18 cellular contexts compared by ENCODE assay signal in the genomic region with DNA sequence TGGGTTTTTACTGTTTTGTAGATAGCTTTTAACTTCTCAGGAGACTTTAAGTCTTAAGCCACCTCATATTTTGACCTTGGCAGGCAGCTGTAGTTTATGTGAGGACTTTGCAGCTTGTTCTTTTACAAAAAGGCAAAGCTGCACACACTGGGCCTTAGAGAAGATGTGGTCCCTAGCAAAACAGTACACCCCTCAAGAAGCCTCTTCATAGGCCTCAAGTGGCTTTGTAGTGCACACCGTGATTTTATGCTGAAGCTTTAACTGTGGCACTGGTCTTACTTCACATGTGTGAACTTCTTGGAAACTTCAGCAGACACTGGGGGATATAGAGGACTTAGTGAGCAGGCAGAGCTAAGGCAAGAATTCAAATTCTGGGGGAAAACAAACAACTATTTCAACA.
DNase-seq lines count a peak whose midpoint lies in the region; ATAC-seq and TF ChIP-seq lines count a peak whose summit lies in the region.
"Had no signal": no experiment of that assay in that cellular context is flagged by ENCODE, and none has a peak within 500 bp of the region (broad histone marks: within the 10 kb centered on the region; RNA-seq: fewer than 3 reads in every experiment).

No MANE protein-coding gene starts in this region.

- no peak for TF ChIP-seq CTCF in OCI-LY7 (conservative IDR thresholded peaks at IDR 0.05; ENCODE audit: low read length)
- TF ChIP-seq CTCF in neural progenitor cell (IDR thresholded peaks at IDR 0.05), result no peak
- no peak for TF ChIP-seq CTCF in thyroid gland (IDR thresholded peaks at IDR 0.05)

- H3K4me2 ChIP-seq in OCI-LY7 (ENCODE audit: low read length) (no peak overlapping the region), neural progenitor cell (no peak overlapping the region)
- H3K4me2 ChIP-seq: BLaER1 had no signal

- BruUV-seq in OCI-LY7 (replicated peaks; lab: Mats Ljungman, UMichigan), result no TSS peak

- no peaks in the 10 kb centered on the region for H3K27me3 Mint-ChIP-seq in neural progenitor cell (ENCODE audit: insufficient read depth, low read depth)

- H3K27me3 ChIP-seq in neural progenitor cell, result no peaks in the 10 kb centered on the region
- H3K27me3 ChIP-seq in thyroid gland, result no peaks in the 10 kb centered on the region
- H3K27me3 ChIP-seq: BLaER1 had no signal

- no peak overlapping the region for H3K4me3 Mint-ChIP-seq in neural progenitor cell
- H3K4me3 Mint-ChIP-seq: B cell; CD8-positive, alpha-beta memory T cell had no signal

- H3K36me3 ChIP-seq in OCI-LY7 (ENCODE audit: insufficient read depth, low read length) (no peaks in the 10 kb centered on the region), neural progenitor cell (no peaks in the 10 kb centered on the region), thyroid gland (no peaks in the 10 kb centered on the region)
- H3K36me3 ChIP-seq: BLaER1 had no signal

- H3K4me1 Mint-ChIP-seq in neural progenitor cell, result no peaks in the 10 kb centered on the region
- H3K4me1 Mint-ChIP-seq: B cell; CD4-positive, CD25-positive, alpha-beta regulatory T cell; CD8-positive, alpha-beta memory T cell had no signal

- no peaks in the 10 kb centered on the region for H3K79me2 ChIP-seq in OCI-LY7 (ENCODE audit: insufficient read depth, low read depth, low read length)
- H3K79me2 ChIP-seq in neural progenitor cell (ENCODE audit: low read depth), result no peaks in the 10 kb centered on the region

- H2AFZ ChIP-seq in OCI-LY7 (ENCODE audit: low read length) (peak overlapping the region; percentile 66; the same call in 1 of the 2 replicates), neural progenitor cell (replicated peaks) (peak overlapping the region; percentile 29)

- POLR2A ChIA-PET in OCI-LY7 (lab: Charles Lee), result interaction anchor here (0.6 to 2.9 kb wide), 9 partner anchors 9 to 1353 kb away, joined by 3 to 28 read pairs (median 5); no protein-coding TSS in a partner anchor

- intact Hi-C loops in OCI-LY7 (cut with micrococcal nuclease; ENCODE audit: unreplicated experiment), result no loop called here
- intact Hi-C loops in thyroid gland (cut with DNase I), result no loop called here

- no peaks in the 10 kb centered on the region for H3K9me2 ChIP-seq in OCI-LY7 (ENCODE audit: insufficient read depth, low read length)

- no peak overlapping the region for H3K27ac Mint-ChIP-seq in neural progenitor cell
- H3K27ac Mint-ChIP-seq: B cell; CD4-positive, CD25-positive, alpha-beta regulatory T cell; CD8-positive, alpha-beta memory T cell had no signal

- H3K4me3 ChIP-seq in OCI-LY7 (ENCODE audit: low read depth, low read length, poor library complexity, severe bottlenecking) (no peak overlapping the region), neural progenitor cell (no peak overlapping the region), thyroid gland (replicated peaks in 1 of 3) (no peak overlapping the region)
- H3K4me3 ChIP-seq: BLaER1 had no signal

- H3K4me1 ChIP-seq in OCI-LY7 (ENCODE audit: insufficient read depth, low read length, poor library complexity, severe bottlenecking), result peaks cover 19% of the 10 kb centered on the region
- H3K4me1 ChIP-seq in neural progenitor cell, result no peaks in the 10 kb centered on the region
- peaks cover 11 to 12% of the 10 kb centered on the region in 2 donors for H3K4me1 ChIP-seq in thyroid gland
- H3K4me1 ChIP-seq: BLaER1 had no signal

- no peaks in the 10 kb centered on the region for H3K9me3 ChIP-seq in OCI-LY7 (ENCODE audit: low read length)
- H3K9me3 ChIP-seq in neural progenitor cell (ENCODE audit: low read depth), result no peaks in the 10 kb centered on the region
- H3K9me3 ChIP-seq in thyroid gland, result no peaks in the 10 kb centered on the region
- H3K9me3 ChIP-seq: BLaER1 had no signal

- CTCF ChIA-PET in OCI-LY7 (lab: Charles Lee; ENCODE audit: unreplicated experiment), result no interaction called here

- WGBS in thyroid gland, 2 donors, result 27 to 37% methylated on average over 1 of the region's 1 CpG

- no peaks in the 10 kb centered on the region for H3K9me3 Mint-ChIP-seq in neural progenitor cell
- H3K9me3 Mint-ChIP-seq: CD4-positive, CD25-positive, alpha-beta regulatory T cell had no signal

- no peaks in the 10 kb centered on the region for H4K20me1 ChIP-seq in OCI-LY7 (ENCODE audit: insufficient read depth, low read length)
- H4K20me1 ChIP-seq in neural progenitor cell (ENCODE audit: low read depth), result no peaks in the 10 kb centered on the region
- H4K20me1 ChIP-seq: BLaER1 had no signal

- no peak overlapping the region for H3K27ac ChIP-seq in OCI-LY7 (ENCODE audit: low read depth, low read length, poor library complexity, severe bottlenecking)
- H3K27ac ChIP-seq in neural progenitor cell, result no peak overlapping the region
- H3K27ac ChIP-seq in thyroid gland, result no peak overlapping the region
- H3K27ac ChIP-seq: 22Rv1, BLaER1, C4-2B had no signal

- no peaks in the 10 kb centered on the region for H3K36me3 Mint-ChIP-seq in neural progenitor cell
- H3K36me3 Mint-ChIP-seq: CD4-positive, CD25-positive, alpha-beta regulatory T cell; CD8-positive, alpha-beta memory T cell had no signal

- no peak overlapping the region for H3K9ac ChIP-seq in neural progenitor cell
- H3K9ac ChIP-seq: BLaER1 had no signal

- ATAC-seq in HG03469 (IDR thresholded peaks at IDR 0.05; ENCODE audit: unreplicated experiment), result no peak

- no peak for TF ChIP-seq POLR2A in thyroid gland (IDR thresholded peaks at IDR 0.05)

- DNase-seq in DMS79 (lab: John Stamatoyannopoulos, UW) (peak; percentile 17), DMS79 treated with DMSO at 0.1 percent for 48 hours (lab: John Stamatoyannopoulos, UW) (no peak), OCI-LY7 (ENCODE audit: low spot score) (no peak), neural progenitor cell (ENCODE audit: low spot score) (no peak), thyroid gland (peak; percentile 66 to 74), medulla oblongata (ENCODE audit: extremely low spot score) (no peak)
- DNase-seq in stimulated activated CD4-positive, alpha-beta T cell treated with anti-CD3 and anti-CD28 coated beads, Interleukin-2, amount 100 ng/mL, for 48 hours, result no peak
- DNase-seq: CD4-positive, CD25-positive, alpha-beta regulatory T cell; CD8-positive, alpha-beta memory T cell; DMS 273 treated with DMSO at 0.1 percent for 48 hours; DND-41; H7; HCEC 1CT had no signal

- H3F3A ChIP-seq in neural progenitor cell (ENCODE audit: low read depth), result no peaks in the 10 kb centered on the region

Comparison
In these comparisons a context has a peak if more than half of its experiments do, and no peak if none do; other contexts are left out.
1. DNase-seq: peak in DMS79 (single experiment) and thyroid gland (2 of 2); none in DMS79 treated with DMSO at 0.1 percent for 48 hours (single experiment), OCI-LY7 (single experiment), neural progenitor cell (single experiment), stimulated activated CD4-positive, alpha-beta T cell treated with anti-CD3 and anti-CD28 coated beads, Interleukin-2, amount 100 ng/mL, for 48 hours (0 of 2) and medulla oblongata (single experiment).